27 cellular contexts compared by ENCODE assay signal in genomic region chr17:32622540-32622939, GRCh38.
"Had no signal": no experiment of that assay in that cellular context is flagged by ENCODE, and none has a peak within 500 bp of the region (broad histone marks: within the 10 kb centered on the region; RNA-seq: fewer than 3 reads in every experiment).

No MANE protein-coding gene starts in this region.

- H3K9ac ChIP-seq: neural progenitor cell had no signal

- H3K79me2 ChIP-seq: hepatocyte had no signal

- H3K9me3 ChIP-seq: left lung, neutrophil, ovary, right atrium auricular region, spleen, tibial nerve, uterus had no signal

- DNase-seq: islet precursor cell; kidney glomerular epithelial cell; left cardiac atrium; left lung; mesendoderm; naive B cell; natural killer cell; nephron progenitor cell; ovary; spleen; stimulated activated CD4-positive, alpha-beta T cell treated with anti-CD3 and anti-CD28 coated beads, Interleukin-1b, Interleukin-23, amount 100 ng/mL, for 48 hours; stimulated activated CD4-positive, alpha-beta T cell treated with anti-CD3 and anti-CD28 coated beads, Interleukin-2, amount 100 ng/mL, for 48 hours; stimulated activated CD4-positive, alpha-beta T cell treated with anti-CD3 and anti-CD28 coated beads, Interleukin-4, amount 100 ng/mL, for 4 hours; stimulated activated CD8-positive, alpha-beta memory T cell treated with anti-CD3 and anti-CD28 coated beads, Interleukin-4, amount 100 ng/mL, for 48 hours; stimulated activated naive CD4-positive, alpha-beta T cell treated with Interleukin-2 at 50 U/mL for 16 hours; stimulated activated naive CD8-positive, alpha-beta T cell treated with anti-CD3 and anti-CD28 coated beads, Interleukin-15, amount 100 ng/mL, for 72 hours; substantia nigra; uterus had no signal

- H2AFZ ChIP-seq: hepatocyte, neural progenitor cell had no signal

- H3K4me3 ChIP-seq: hepatocyte, left lung, lung, neural progenitor cell, ovary, right atrium auricular region, skin epidermis, spleen, tibial nerve, uterus had no signal

- ATAC-seq: left cardiac atrium; left lung; natural killer cell; sciatic nerve; stimulated activated memory B cell treated with anti-CD40 and anti-IgM and Interleukin-4, amounts not matched to agents 10 μg/mL and 1 μg/mL and 100 μg/mL, for 72 hours; stimulated activated naive CD8-positive, alpha-beta T cell treated with anti-CD3 and anti-CD28 coated beads, Interleukin-15, amount 100 ng/mL, for 72 hours had no signal

- H3K4me1 ChIP-seq: right atrium auricular region, spleen, tibial nerve, uterus had no signal

- H3K36me3 ChIP-seq: left lung, neural progenitor cell, neutrophil, ovary, right atrium auricular region, spleen, tibial nerve, uterus had no signal

- H3K4me2 ChIP-seq: hepatocyte had no signal

- H3K27me3 ChIP-seq: hepatocyte, left lung, neural progenitor cell, neutrophil, ovary, right atrium auricular region, spleen, tibial nerve, uterus had no signal

- H3K27ac ChIP-seq: hepatocyte, left lung, neural progenitor cell, neutrophil, ovary, right atrium auricular region, spleen, tibial nerve, uterus had no signal
